Comparison of ENCODE assay signal across 9 cellular contexts in genomic region chr15:57476533-57476975, GRCh38.
DNase-seq lines count a peak whose midpoint lies in the region; ATAC-seq and TF ChIP-seq lines count a peak whose summit lies in the region.
"Had no signal": no experiment of that assay in that cellular context is flagged by ENCODE, and none has a peak within 500 bp of the region (broad histone marks: within the 10 kb centered on the region; RNA-seq: fewer than 3 reads in every experiment).

No MANE protein-coding gene starts in this region.

- peaks cover 0 to 14% (median 9%) of the 10 kb centered on the region in 3 donors for H3K27me3 Mint-ChIP-seq in immature natural killer cell (ENCODE audit: low read depth in 3 of 3)

- H3K36me3 Mint-ChIP-seq in immature natural killer cell = no peaks in the 10 kb centered on the region
- H3K36me3 Mint-ChIP-seq: brain had no signal

- H3K27me3 ChIP-seq in kidney epithelial cell (ENCODE audit: control insufficient read depth, insufficient read depth, low read length) (no peaks in the 10 kb centered on the region), thoracic aorta (replicated peaks; ENCODE audit: insufficient read depth) (no peaks in the 10 kb centered on the region), Peyer's patch (no peaks in the 10 kb centered on the region)

- H3K4me3 ChIP-seq in kidney epithelial cell (ENCODE audit: low read depth, low read length) (no peak overlapping the region), thoracic aorta (no peak overlapping the region), Peyer's patch (no peak overlapping the region)

- peaks cover 18 to 43% of the 10 kb centered on the region in 2 donors for H3K4me1 ChIP-seq in thoracic aorta (ENCODE audit: control insufficient read depth in 1 of 2, low read depth in 2 of 2)
- no peaks in the 10 kb centered on the region for H3K4me1 ChIP-seq in Peyer's patch

- no peak for TF ChIP-seq POLR2A in Peyer's patch (IDR thresholded peaks at IDR 0.05)

- H3K36me3 ChIP-seq in kidney epithelial cell (ENCODE audit: control insufficient read depth, insufficient read depth, low read length) (no peaks in the 10 kb centered on the region), thoracic aorta (no peaks in the 10 kb centered on the region), Peyer's patch (no peaks in the 10 kb centered on the region)

- H3K9me3 Mint-ChIP-seq in immature natural killer cell = no peaks in the 10 kb centered on the region

- TF ChIP-seq CTCF in kidney epithelial cell (IDR thresholded peaks at IDR 0.05; ENCODE audit: insufficient read depth, low read length, poor library complexity, severe bottlenecking) = no peak
- no peak for TF ChIP-seq CTCF in thoracic aorta (IDR thresholded peaks at IDR 0.05)
- no peak for TF ChIP-seq CTCF in Peyer's patch (IDR thresholded peaks at IDR 0.05)

- no peak overlapping the region for H3K4me3 Mint-ChIP-seq in immature natural killer cell
- H3K4me3 Mint-ChIP-seq: brain had no signal

- H3K4me1 Mint-ChIP-seq in immature natural killer cell = no peaks in the 10 kb centered on the region

- H3K27ac ChIP-seq in thoracic aorta = peak overlapping the region; percentile 37 to 67
- H3K27ac ChIP-seq in Peyer's patch = no peak overlapping the region

- ATAC-seq in thoracic aorta (ENCODE audit: insufficient number of reproducible peaks, low FRiP score, low read depth) = peak; percentile 64

- DNase-seq in M059J (ENCODE audit: low read depth) = peak; percentile 64
- DNase-seq in dedifferentiated amniotic fluid mesenchymal stem cell (ENCODE audit: extremely low spot score) = peak; percentile 26
- DNase-seq in kidney epithelial cell (ENCODE audit: low read depth) = peak; percentile 69
- no peak for DNase-seq in thoracic aorta (ENCODE audit: low spot score)
- no peak for DNase-seq in immature natural killer cell
- no peak for DNase-seq in Peyer's patch
- DNase-seq in stimulated activated CD4-positive, alpha-beta T cell treated with anti-CD3 and anti-CD28 coated beads, Interleukin-2, amount 100 ng/mL, for 24 hours = no peak
- DNase-seq: foreskin melanocyte had no signal

- H3K9me3 ChIP-seq in thoracic aorta = no peaks in the 10 kb centered on the region
- no peaks in the 10 kb centered on the region for H3K9me3 ChIP-seq in Peyer's patch

- H3K27ac Mint-ChIP-seq in immature natural killer cell = no peak overlapping the region

Comparison
In these comparisons a context has a peak if more than half of its experiments do, and no peak if none do; other contexts are left out.
1. DNase-seq: peak in M059J (single experiment), dedifferentiated amniotic fluid mesenchymal stem cell (single experiment) and kidney epithelial cell (single experiment); none in thoracic aorta (single experiment), immature natural killer cell (0 of 3), Peyer's patch (0 of 3) and stimulated activated CD4-positive, alpha-beta T cell treated with anti-CD3 and anti-CD28 coated beads, Interleukin-2, amount 100 ng/mL, for 24 hours (0 of 2).
2. H3K27ac ChIP-seq: peak in thoracic aorta (2 of 2); none in Peyer's patch (0 of 4).